ENCODE assay signal across 7 cellular contexts in the genomic region with DNA sequence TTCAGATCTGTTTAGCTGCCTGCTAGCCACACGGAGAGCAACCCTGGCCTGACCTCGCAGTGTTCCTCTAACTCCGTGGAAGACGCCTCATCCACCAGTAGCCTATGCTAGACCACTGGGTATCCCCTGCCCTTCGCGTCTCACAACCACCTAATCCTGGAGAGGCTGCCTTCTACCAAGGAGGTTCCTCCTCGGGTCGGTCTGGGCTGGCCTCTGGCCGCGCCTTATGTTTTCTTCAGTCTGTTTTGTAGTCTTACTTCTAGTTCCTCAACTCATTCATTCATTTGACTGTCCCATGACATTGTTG. TPM values are rescaled to one million over a fixed set of nuclear protein-coding genes. Genes with fewer than 3 reads are reported as not detected.
DNase-seq lines count a peak whose midpoint lies in the region; ATAC-seq and TF ChIP-seq lines count a peak whose summit lies in the region.

No MANE protein-coding gene starts in this region.

- H3K4me1 Mint-ChIP-seq in activated T-helper 1 cell treated with anti-CD3 and anti-CD28 coated beads, Interleukin-12 subunit alpha, Interleukin-12 subunit beta, Interleukin-2, Interleukin-4 antibody, amounts not matched to agents 30 ng/mL and 10 ng/mL and 1 ng/mL, durations not matched to agents 14 hours and 24 hours and 36 hours (ENCODE audit: low read depth): peaks cover 26% of the 10 kb centered on the region
- H3K4me1 Mint-ChIP-seq in stimulated activated naive CD8-positive, alpha-beta T cell treated with anti-CD3 and anti-CD28 coated beads, Interleukin-15, amount 100 ng/mL, for 72 hours: peaks cover 45% of the 10 kb centered on the region

- H3K56ac ChIP-seq in IMR-90 (ENCODE audit: extremely low read depth, insufficient read depth, low read length): peak overlapping the region; percentile 82

- H4K20me1 ChIP-seq in IMR-90 (ENCODE audit: insufficient read depth, low read length): peaks cover 37% of the 10 kb centered on the region

- peak overlapping the region; percentile 77 for H2AK9ac ChIP-seq in IMR-90 (replicated peaks; ENCODE audit: low read depth, low read length, poor library complexity)

- no peak; the same call in 1 of the 2 replicates for TF ChIP-seq POLR2A in IMR-90 (IDR thresholded peaks at IDR 0.05; ENCODE audit: low read depth, low read length)

- H3K18ac ChIP-seq in IMR-90 (ENCODE audit: low read depth, low read length): peak overlapping the region; percentile 80

- peak overlapping the region; percentile 85 for H2AFZ ChIP-seq in IMR-90 (replicated peaks; ENCODE audit: low read length, poor library complexity)

- peaks cover 19% of the 10 kb centered on the region for H3K9me1 ChIP-seq in IMR-90 (ENCODE audit: insufficient read depth, low read length)

- peak overlapping the region; percentile 96 for H3K4ac ChIP-seq in IMR-90 (ENCODE audit: low read depth, low read length)

- TF ChIP-seq RAD21 in IMR-90 (IDR thresholded peaks at IDR 0.05; ENCODE audit: low read length): no peak

- peak overlapping the region; percentile 69 for H4K5ac ChIP-seq in IMR-90 (ENCODE audit: low read depth, low read length)

- H2BK15ac ChIP-seq in IMR-90 (ENCODE audit: low read depth, low read length): peak overlapping the region; percentile 94; the same call in 1 of the 3 replicates

- H2BK120ac ChIP-seq in IMR-90 (ENCODE audit: low read depth, low read length): peak overlapping the region; percentile 75

- peak overlapping the region; percentile 93 to 96 for H4K8ac ChIP-seq in IMR-90 (ENCODE audit: low read depth in 2 of 2, low read length in 2 of 2)

- H3K36me3 ChIP-seq in IMR-90 (ENCODE audit: control insufficient read depth, insufficient read depth, low read length) (peaks cover 28% of the 10 kb centered on the region), iPS-15b (ENCODE audit: control insufficient read depth, insufficient read depth, low read length) (peaks cover 15% of the 10 kb centered on the region)

- intact Hi-C loops in IMR-90 (cut with micrococcal nuclease): loop anchor here (2.0 to 5.0 kb wide), 2 partner anchors 34 to 38 kb away; a partner anchor contains a TSS
- intact Hi-C loops in activated T-helper 1 cell treated with anti-CD3 and anti-CD28 coated beads, Interleukin-12 subunit alpha, Interleukin-12 subunit beta, Interleukin-2, Interleukin-4 antibody, amounts not matched to agents 30 ng/mL and 10 ng/mL and 1 ng/mL, durations not matched to agents 14 hours and 24 hours and 36 hours (cut with micrococcal nuclease): loop anchor here (2.0 kb wide), 1 partner anchor 32 kb away; a partner anchor contains a TSS

- peak overlapping the region; percentile 98 for H3K27ac ChIP-seq in IMR-90 (ENCODE audit: insufficient read depth, low read length)

- H2BK20ac ChIP-seq in IMR-90 (ENCODE audit: low read depth, low read length): peak overlapping the region; percentile 30; the same call in 1 of the 2 replicates

- peaks cover 1% of the 10 kb centered on the region for H3K36me3 Mint-ChIP-seq in activated T-helper 1 cell treated with anti-CD3 and anti-CD28 coated beads, Interleukin-12 subunit alpha, Interleukin-12 subunit beta, Interleukin-2, Interleukin-4 antibody, amounts not matched to agents 30 ng/mL and 10 ng/mL and 1 ng/mL, durations not matched to agents 14 hours and 24 hours and 36 hours (ENCODE audit: low read depth)

- H3K27me3 Mint-ChIP-seq in activated T-helper 1 cell treated with anti-CD3 and anti-CD28 coated beads, Interleukin-12 subunit alpha, Interleukin-12 subunit beta, Interleukin-2, Interleukin-4 antibody, amounts not matched to agents 30 ng/mL and 10 ng/mL and 1 ng/mL, durations not matched to agents 14 hours and 24 hours and 36 hours (ENCODE audit: insufficient read depth): peaks cover 2% of the 10 kb centered on the region
- no peaks in the 10 kb centered on the region for H3K27me3 Mint-ChIP-seq in stimulated activated naive CD8-positive, alpha-beta T cell treated with anti-CD3 and anti-CD28 coated beads, Interleukin-15, amount 100 ng/mL, for 72 hours

- POLR2A ChIA-PET in IMR-90 (lab: Charles Lee; ENCODE audit: unreplicated experiment): interaction anchor here (0.6 to 2.6 kb wide), 7 partner anchors 8 to 41 kb away, joined by 3 to 25 read pairs (median 4); a partner anchor contains a TSS

- H3K23ac ChIP-seq in IMR-90 (ENCODE audit: low read depth, low read length): peak overlapping the region; percentile 84; the same call in 1 of the 2 replicates

- peak overlapping the region; percentile 55 for H3K27ac Mint-ChIP-seq in activated T-helper 1 cell treated with anti-CD3 and anti-CD28 coated beads, Interleukin-12 subunit alpha, Interleukin-12 subunit beta, Interleukin-2, Interleukin-4 antibody, amounts not matched to agents 30 ng/mL and 10 ng/mL and 1 ng/mL, durations not matched to agents 14 hours and 24 hours and 36 hours
- H3K27ac Mint-ChIP-seq in stimulated activated naive CD8-positive, alpha-beta T cell treated with anti-CD3 and anti-CD28 coated beads, Interleukin-15, amount 100 ng/mL, for 72 hours: peak overlapping the region; percentile 46 to 76

- H3K4me3 ChIP-seq in IMR-90 (ENCODE audit: insufficient read depth, low read depth, low read length) (peak overlapping the region; percentile 56), iPS-15b (ENCODE audit: low read depth, low read length) (peak overlapping the region; percentile 79)

- DNase-seq in IMR-90 (no peak), NCI-H1436 (lab: John Stamatoyannopoulos, UW) (no peak), putamen (ENCODE audit: low spot score) (no peak), NCI-H146 (lab: John Stamatoyannopoulos, UW) (no peak)
- DNase-seq in activated T-helper 1 cell treated with anti-CD3 and anti-CD28 coated beads, Interleukin-12 subunit alpha, Interleukin-12 subunit beta, Interleukin-2, Interleukin-4 antibody, amounts not matched to agents 30 ng/mL and 10 ng/mL and 1 ng/mL, durations not matched to agents 14 hours and 24 hours and 36 hours (ENCODE audit: low spot score): no peak
- no peak for DNase-seq in stimulated activated naive CD8-positive, alpha-beta T cell treated with anti-CD3 and anti-CD28 coated beads, Interleukin-15, amount 100 ng/mL, for 72 hours

- H3K9me3 ChIP-seq in IMR-90 (ENCODE audit: control insufficient read depth, insufficient read depth, low read length): no peaks in the 10 kb centered on the region
- no peaks in the 10 kb centered on the region for H3K9me3 ChIP-seq in iPS-15b (ENCODE audit: control insufficient read depth, insufficient read depth, low read length)

- peak overlapping the region; percentile 84 for H3K4me3 Mint-ChIP-seq in activated T-helper 1 cell treated with anti-CD3 and anti-CD28 coated beads, Interleukin-12 subunit alpha, Interleukin-12 subunit beta, Interleukin-2, Interleukin-4 antibody, amounts not matched to agents 30 ng/mL and 10 ng/mL and 1 ng/mL, durations not matched to agents 14 hours and 24 hours and 36 hours
- H3K4me3 Mint-ChIP-seq in stimulated activated naive CD8-positive, alpha-beta T cell treated with anti-CD3 and anti-CD28 coated beads, Interleukin-15, amount 100 ng/mL, for 72 hours: peak overlapping the region; percentile 87 to 88

- in situ Hi-C loops in IMR-90 (cut with MboI; ENCODE audit: low sequenced_read_pairs): no loop called here

- TF ChIP-seq CTCF in IMR-90 (conservative IDR thresholded peaks at IDR 0.05; ENCODE audit: low read depth, low read length): no peak

- peak overlapping the region; percentile 97 for H4K91ac ChIP-seq in IMR-90 (ENCODE audit: insufficient read depth, low read depth, low read length)

- CTCF ChIA-PET in IMR-90 (lab: Yijun Ruan, JAX): interaction anchor here (0.9 kb wide), 1 partner anchor 10 kb away, joined by 4 read pairs; no protein-coding TSS in a partner anchor

- peak overlapping the region; percentile 73 for H3K4me2 ChIP-seq in IMR-90 (ENCODE audit: low read depth, low read length)

- peak overlapping the region; percentile 98 for H2BK5ac ChIP-seq in IMR-90 (ENCODE audit: low read depth, low read length, poor library complexity, severe bottlenecking)

- BruUV-seq in IMR-90 (replicated peaks; lab: Mats Ljungman, UMichigan): TSS peak; percentile 79

- peak overlapping the region; percentile 91 for H3K14ac ChIP-seq in IMR-90 (replicated peaks; ENCODE audit: low read depth, low read length)

- H3K9ac ChIP-seq in IMR-90 (ENCODE audit: low read depth, low read length) (peak overlapping the region; percentile 95), iPS-15b (ENCODE audit: low read depth, low read length) (peak overlapping the region; percentile 37)

- peaks cover 19% of the 10 kb centered on the region for H3K4me1 ChIP-seq in IMR-90 (ENCODE audit: control insufficient read depth, insufficient read depth, low read length)
- H3K4me1 ChIP-seq in iPS-15b (ENCODE audit: control insufficient read depth, insufficient read depth, low read length): peaks cover 10% of the 10 kb centered on the region

- H2AK5ac ChIP-seq in IMR-90 (ENCODE audit: low read depth, low read length): peak overlapping the region; percentile 97

- dilution Hi-C loops in IMR-90 (cut with HindIII; ENCODE audit: low sequenced_read_pairs, unreplicated experiment): no loop called here

- no peak for ATAC-seq in IMR-90 (ENCODE audit: low read depth)
- ATAC-seq in stimulated activated naive CD8-positive, alpha-beta T cell treated with anti-CD3 and anti-CD28 coated beads, Interleukin-15, amount 100 ng/mL, for 72 hours: no peak

- H3K27me3 ChIP-seq in IMR-90 (ENCODE audit: control insufficient read depth, insufficient read depth, low read length) (no peaks in the 10 kb centered on the region), iPS-15b (ENCODE audit: control insufficient read depth, insufficient read depth, low read length) (no peaks in the 10 kb centered on the region)

- WGBS in IMR-90 (ENCODE audit: extremely low coverage in 2 of 2, insufficient read length in 1 of 2), 2 experiments: no CpG with 5 or more reads among the region's 10 CpGs

- no peaks in the 10 kb centered on the region for H3K9me3 Mint-ChIP-seq in activated T-helper 1 cell treated with anti-CD3 and anti-CD28 coated beads, Interleukin-12 subunit alpha, Interleukin-12 subunit beta, Interleukin-2, Interleukin-4 antibody, amounts not matched to agents 30 ng/mL and 10 ng/mL and 1 ng/mL, durations not matched to agents 14 hours and 24 hours and 36 hours
- no peaks in the 10 kb centered on the region for H3K9me3 Mint-ChIP-seq in stimulated activated naive CD8-positive, alpha-beta T cell treated with anti-CD3 and anti-CD28 coated beads, Interleukin-15, amount 100 ng/mL, for 72 hours

- H3K79me1 ChIP-seq in IMR-90 (ENCODE audit: low read depth in 1 of 2, low read length in 2 of 2): peaks cover 0 to 53% of the 10 kb centered on the region in 2 experiments

RNA-seq across cellular contexts. Expression of a gene that starts 1.6 kb away (rescaled TPM):
- total RNA-seq in IMR-90 (2012; rRNA removed): 960 and 1,994 TPM in 2 replicates
- 2,500 and 2,548 TPM in 2 replicates for polyA plus RNA-seq in IMR-90 (2012; rRNA removed)
- polyA plus RNA-seq in IMR-90 (2012; cell fraction: cytosol; rRNA removed): 1,868 and 3,037 TPM in 2 replicates
- polyA plus RNA-seq in IMR-90 (2012; cell fraction: nucleus; rRNA removed; ENCODE audit: low replicate concordance): 2,387 and 3,173 TPM in 2 replicates
- total RNA-seq in activated T-helper 1 cell treated with anti-CD3 and anti-CD28 coated beads, Interleukin-12 subunit alpha, Interleukin-12 subunit beta, Interleukin-2, Interleukin-4 antibody, amounts not matched to agents 30 ng/mL and 10 ng/mL and 1 ng/mL, durations not matched to agents 14 hours and 24 hours and 36 hours: 2.5 and 4.5 TPM in 2 replicates

RNA-seq across cellular contexts. Expression of a gene that starts 17.6 kb away (rescaled TPM):
- total RNA-seq in IMR-90 (2012; rRNA removed): 0.54 and 0.56 TPM in 2 replicates
- polyA plus RNA-seq in IMR-90 (2012; rRNA removed): 3.7 and 3.9 TPM in 2 replicates
- polyA plus RNA-seq in IMR-90 (2012; cell fraction: cytosol; rRNA removed): 5.2 and 9.9 TPM in 2 replicates
- polyA plus RNA-seq in IMR-90 (2012; cell fraction: nucleus; rRNA removed; ENCODE audit: low replicate concordance): 2.5 and 4.3 TPM in 2 replicates
- total RNA-seq in activated T-helper 1 cell treated with anti-CD3 and anti-CD28 coated beads, Interleukin-12 subunit alpha, Interleukin-12 subunit beta, Interleukin-2, Interleukin-4 antibody, amounts not matched to agents 30 ng/mL and 10 ng/mL and 1 ng/mL, durations not matched to agents 14 hours and 24 hours and 36 hours: 0.44 TPM in 1 of 2 replicates, not detected in the other

RNA-seq across cellular contexts. Expression of a gene that starts 26.3 kb away (rescaled TPM):
- total RNA-seq in IMR-90 (2012; rRNA removed): 0.56 and 2.5 TPM in 2 replicates
- polyA plus RNA-seq in IMR-90 (2012; rRNA removed): 2.1 and 2.8 TPM in 2 replicates
- polyA plus RNA-seq in IMR-90 (2012; cell fraction: cytosol; rRNA removed): 0.82 and 1.1 TPM in 2 replicates
- polyA plus RNA-seq in IMR-90 (2012; cell fraction: nucleus; rRNA removed; ENCODE audit: low replicate concordance): 7.1 and 7.2 TPM in 2 replicates
- total RNA-seq in activated T-helper 1 cell treated with anti-CD3 and anti-CD28 coated beads, Interleukin-12 subunit alpha, Interleukin-12 subunit beta, Interleukin-2, Interleukin-4 antibody, amounts not matched to agents 30 ng/mL and 10 ng/mL and 1 ng/mL, durations not matched to agents 14 hours and 24 hours and 36 hours: 7.9 and 8.8 TPM in 2 replicates

RNA-seq across cellular contexts. Expression of a gene that starts 33.2 kb away (rescaled TPM):
- total RNA-seq in IMR-90 (2012; rRNA removed): 6.8 and 10.0 TPM in 2 replicates
- polyA plus RNA-seq in IMR-90 (2012; rRNA removed): 21.1 and 24.4 TPM in 2 replicates
- polyA plus RNA-seq in IMR-90 (2012; cell fraction: cytosol; rRNA removed): 15.4 and 21.2 TPM in 2 replicates
- polyA plus RNA-seq in IMR-90 (2012; cell fraction: nucleus; rRNA removed; ENCODE audit: low replicate concordance): 17.3 and 33.3 TPM in 2 replicates
- total RNA-seq in activated T-helper 1 cell treated with anti-CD3 and anti-CD28 coated beads, Interleukin-12 subunit alpha, Interleukin-12 subunit beta, Interleukin-2, Interleukin-4 antibody, amounts not matched to agents 30 ng/mL and 10 ng/mL and 1 ng/mL, durations not matched to agents 14 hours and 24 hours and 36 hours: 20.6 and 24.0 TPM in 2 replicates

RNA-seq across cellular contexts. Expression of a gene that starts 33.5 kb away (rescaled TPM):
- 13,690 and 21,707 TPM in 2 replicates for total RNA-seq in IMR-90 (2012; rRNA removed)
- polyA plus RNA-seq in IMR-90 (2012; rRNA removed): 39.7 and 88.0 TPM in 2 replicates
- not detected in 2 replicates for polyA plus RNA-seq in IMR-90 (2012; cell fraction: cytosol; rRNA removed)
- polyA plus RNA-seq in IMR-90 (2012; cell fraction: nucleus; rRNA removed; ENCODE audit: low replicate concordance): not detected in 2 replicates
- total RNA-seq in activated T-helper 1 cell treated with anti-CD3 and anti-CD28 coated beads, Interleukin-12 subunit alpha, Interleukin-12 subunit beta, Interleukin-2, Interleukin-4 antibody, amounts not matched to agents 30 ng/mL and 10 ng/mL and 1 ng/mL, durations not matched to agents 14 hours and 24 hours and 36 hours: 5,317 and 5,787 TPM in 2 replicates

Comparison
In these comparisons a context has a peak if more than half of its experiments do, and no peak if none do; other contexts are left out.
1. RNA of a gene that starts 1.6 kb away (total RNA-seq): 960 to 1,994 TPM in IMR-90; 2.5 to 4.5 TPM in activated T-helper 1 cell treated with anti-CD3 and anti-CD28 coated beads, Interleukin-12 subunit alpha, Interleukin-12 subunit beta, Interleukin-2, Interleukin-4 antibody, amounts not matched to agents 30 ng/mL and 10 ng/mL and 1 ng/mL, durations not matched to agents 14 hours and 24 hours and 36 hours; every median in the first group is over 100 times any median in the second.